1 cellular context compared by ENCODE assay signal in the genomic region with DNA sequence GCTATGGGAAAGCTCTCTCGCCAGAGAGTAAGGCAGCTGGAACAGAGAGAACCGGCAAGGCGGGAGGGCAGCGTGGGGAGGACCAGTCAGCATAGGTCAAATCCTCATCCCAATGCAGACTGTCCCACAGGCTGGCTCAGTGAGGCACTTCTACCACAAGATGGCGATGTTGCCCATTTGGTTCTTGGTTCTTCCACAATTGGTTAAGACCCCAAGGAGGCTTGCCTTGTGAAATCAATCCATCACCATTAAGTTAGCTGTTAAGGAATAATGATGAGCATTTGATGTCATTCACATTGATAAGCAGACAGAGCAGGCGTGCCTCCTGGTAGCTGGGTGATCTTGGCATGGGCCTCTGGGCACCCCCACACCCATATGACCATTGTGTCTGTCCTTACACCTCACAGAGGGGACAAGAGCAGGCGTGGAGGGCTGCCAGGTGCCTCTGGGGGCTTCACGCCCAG.
A peak's percentile ranks its signal among the peaks of the same experiment; 100 is the strongest.
TF ChIP-seq lines count a peak whose summit lies in the region.

No MANE protein-coding gene starts in this region.

TF ChIP-seq in HepG2, 621 proteins besides CTCF, POLR2A, EP300 and RAD21 (continued from another document and continues in another):
- TF ChIP-seq ZNF224 (CRISPR knock-in tag; IDR thresholded peaks at IDR 0.05), result no peak
- no peak for TF ChIP-seq ZNF670 (CRISPR knock-in tag; IDR thresholded peaks at IDR 0.05; ENCODE audit: borderline replicate concordance)
- peak; percentile 25; the same call in 1 of the 2 replicates for TF ChIP-seq KDM4B (CRISPR knock-in tag; IDR thresholded peaks at IDR 0.05)
- TF ChIP-seq SIX4 (CRISPR knock-in tag; IDR thresholded peaks at IDR 0.05), result 0 out of 2 replicates have a peak, but pooled peaks have one; percentile 15
- peak; percentile 60; the same call in 1 of the 2 replicates for TF ChIP-seq ZNF230 (CRISPR knock-in tag; IDR thresholded peaks at IDR 0.05)
- TF ChIP-seq MIXL1 (CRISPR knock-in tag; IDR thresholded peaks at IDR 0.05), result peak; percentile 43; the same call in 1 of the 2 replicates
- peak; percentile 41; the same call in 1 of the 2 replicates for TF ChIP-seq REPIN1 (CRISPR knock-in tag; IDR thresholded peaks at IDR 0.05; ENCODE audit: borderline replicate concordance, low read depth)
- TF ChIP-seq, protein P1, sequence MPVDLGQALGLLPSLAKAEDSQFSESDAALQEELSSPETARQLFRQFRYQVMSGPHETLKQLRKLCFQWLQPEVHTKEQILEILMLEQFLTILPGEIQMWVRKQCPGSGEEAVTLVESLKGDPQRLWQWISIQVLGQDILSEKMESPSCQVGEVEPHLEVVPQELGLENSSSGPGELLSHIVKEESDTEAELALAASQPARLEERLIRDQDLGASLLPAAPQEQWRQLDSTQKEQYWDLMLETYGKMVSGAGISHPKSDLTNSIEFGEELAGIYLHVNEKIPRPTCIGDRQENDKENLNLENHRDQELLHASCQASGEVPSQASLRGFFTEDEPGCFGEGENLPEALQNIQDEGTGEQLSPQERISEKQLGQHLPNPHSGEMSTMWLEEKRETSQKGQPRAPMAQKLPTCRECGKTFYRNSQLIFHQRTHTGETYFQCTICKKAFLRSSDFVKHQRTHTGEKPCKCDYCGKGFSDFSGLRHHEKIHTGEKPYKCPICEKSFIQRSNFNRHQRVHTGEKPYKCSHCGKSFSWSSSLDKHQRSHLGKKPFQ (CRISPR knock-in tag; IDR thresholded peaks at IDR 0.05; ENCODE audit: insufficient replicate concordance), result no peak
- TF ChIP-seq, protein P2, sequence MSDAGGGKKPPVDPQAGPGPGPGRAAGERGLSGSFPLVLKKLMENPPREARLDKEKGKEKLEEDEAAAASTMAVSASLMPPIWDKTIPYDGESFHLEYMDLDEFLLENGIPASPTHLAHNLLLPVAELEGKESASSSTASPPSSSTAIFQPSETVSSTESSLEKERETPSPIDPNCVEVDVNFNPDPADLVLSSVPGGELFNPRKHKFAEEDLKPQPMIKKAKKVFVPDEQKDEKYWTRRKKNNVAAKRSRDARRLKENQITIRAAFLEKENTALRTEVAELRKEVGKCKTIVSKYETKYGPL (CRISPR knock-in tag; IDR thresholded peaks at IDR 0.05), result no peak
- no peak for TF ChIP-seq CHD2 (IDR thresholded peaks at IDR 0.05; ENCODE audit: low read depth, low read length)
- no peak for TF ChIP-seq ARNT (IDR thresholded peaks at IDR 0.05)
- no peak for TF ChIP-seq ZNF629 (CRISPR knock-in tag; conservative IDR thresholded peaks at IDR 0.05)
- TF ChIP-seq ELF3 (CRISPR knock-in tag; IDR thresholded peaks at IDR 0.05), result peak; percentile 75
- TF ChIP-seq ARNT2 (CRISPR knock-in tag; IDR thresholded peaks at IDR 0.05; ENCODE audit: low read depth), result no peak
- TF ChIP-seq NFATC3 (CRISPR knock-in tag; IDR thresholded peaks at IDR 0.05), result no peak
- TF ChIP-seq, protein P3, sequence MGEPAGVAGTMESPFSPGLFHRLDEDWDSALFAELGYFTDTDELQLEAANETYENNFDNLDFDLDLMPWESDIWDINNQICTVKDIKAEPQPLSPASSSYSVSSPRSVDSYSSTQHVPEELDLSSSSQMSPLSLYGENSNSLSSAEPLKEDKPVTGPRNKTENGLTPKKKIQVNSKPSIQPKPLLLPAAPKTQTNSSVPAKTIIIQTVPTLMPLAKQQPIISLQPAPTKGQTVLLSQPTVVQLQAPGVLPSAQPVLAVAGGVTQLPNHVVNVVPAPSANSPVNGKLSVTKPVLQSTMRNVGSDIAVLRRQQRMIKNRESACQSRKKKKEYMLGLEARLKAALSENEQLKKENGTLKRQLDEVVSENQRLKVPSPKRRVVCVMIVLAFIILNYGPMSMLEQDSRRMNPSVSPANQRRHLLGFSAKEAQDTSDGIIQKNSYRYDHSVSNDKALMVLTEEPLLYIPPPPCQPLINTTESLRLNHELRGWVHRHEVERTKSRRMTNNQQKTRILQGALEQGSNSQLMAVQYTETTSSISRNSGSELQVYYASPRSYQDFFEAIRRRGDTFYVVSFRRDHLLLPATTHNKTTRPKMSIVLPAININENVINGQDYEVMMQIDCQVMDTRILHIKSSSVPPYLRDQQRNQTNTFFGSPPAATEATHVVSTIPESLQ (CRISPR knock-in tag; conservative IDR thresholded peaks at IDR 0.05), result 0 out of 2 replicates have a peak, but pooled peaks have one; percentile 41
- no peak for TF ChIP-seq ZNF660 (CRISPR knock-in tag; IDR thresholded peaks at IDR 0.05; ENCODE audit: borderline replicate concordance, low read depth)
- no peak; the same call in 1 of the 2 replicates for TF ChIP-seq ZFP41 (CRISPR knock-in tag; IDR thresholded peaks at IDR 0.05; ENCODE audit: borderline replicate concordance)
- no peak for TF ChIP-seq NFIC (IDR thresholded peaks at IDR 0.05; ENCODE audit: low read length)
- TF ChIP-seq, protein P4, sequence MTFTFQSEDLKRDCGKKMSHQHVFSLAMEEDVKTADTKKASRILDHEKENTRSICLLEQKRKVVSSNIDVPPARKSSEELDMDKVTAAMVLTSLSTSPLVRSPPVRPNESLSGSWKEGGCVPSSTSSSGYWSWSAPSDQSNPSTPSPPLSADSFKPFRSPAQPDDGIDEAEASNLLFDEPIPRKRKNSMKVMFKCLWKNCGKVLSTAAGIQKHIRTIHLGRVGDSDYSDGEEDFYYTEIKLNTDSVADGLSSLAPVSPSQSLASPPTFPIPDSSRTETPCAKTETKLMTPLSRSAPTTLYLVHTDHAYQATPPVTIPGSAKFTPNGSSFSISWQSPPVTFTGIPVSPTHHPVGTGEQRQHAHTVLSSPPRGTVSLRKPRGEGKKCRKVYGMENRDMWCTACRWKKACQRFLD (CRISPR knock-in tag; IDR thresholded peaks at IDR 0.05; ENCODE audit: borderline replicate concordance), result no peak
- peak; percentile 97 for TF ChIP-seq STAG1 (CRISPR knock-in tag; IDR thresholded peaks at IDR 0.05)
- TF ChIP-seq, protein P5, sequence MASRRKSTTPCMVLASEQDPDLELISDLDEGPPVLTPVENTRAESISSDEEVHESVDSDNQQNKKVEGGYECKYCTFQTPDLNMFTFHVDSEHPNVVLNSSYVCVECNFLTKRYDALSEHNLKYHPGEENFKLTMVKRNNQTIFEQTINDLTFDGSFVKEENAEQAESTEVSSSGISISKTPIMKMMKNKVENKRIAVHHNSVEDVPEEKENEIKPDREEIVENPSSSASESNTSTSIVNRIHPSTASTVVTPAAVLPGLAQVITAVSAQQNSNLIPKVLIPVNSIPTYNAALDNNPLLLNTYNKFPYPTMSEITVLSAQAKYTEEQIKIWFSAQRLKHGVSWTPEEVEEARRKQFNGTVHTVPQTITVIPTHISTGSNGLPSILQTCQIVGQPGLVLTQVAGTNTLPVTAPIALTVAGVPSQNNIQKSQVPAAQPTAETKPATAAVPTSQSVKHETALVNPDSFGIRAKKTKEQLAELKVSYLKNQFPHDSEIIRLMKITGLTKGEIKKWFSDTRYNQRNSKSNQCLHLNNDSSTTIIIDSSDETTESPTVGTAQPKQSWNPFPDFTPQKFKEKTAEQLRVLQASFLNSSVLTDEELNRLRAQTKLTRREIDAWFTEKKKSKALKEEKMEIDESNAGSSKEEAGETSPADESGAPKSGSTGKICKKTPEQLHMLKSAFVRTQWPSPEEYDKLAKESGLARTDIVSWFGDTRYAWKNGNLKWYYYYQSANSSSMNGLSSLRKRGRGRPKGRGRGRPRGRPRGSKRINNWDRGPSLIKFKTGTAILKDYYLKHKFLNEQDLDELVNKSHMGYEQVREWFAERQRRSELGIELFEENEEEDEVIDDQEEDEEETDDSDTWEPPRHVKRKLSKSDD (CRISPR knock-in tag; IDR thresholded peaks at IDR 0.05; ENCODE audit: low read depth), result no peak
- no peak; the same call in 1 of the 2 replicates for TF ChIP-seq ZSCAN31 (CRISPR knock-in tag; IDR thresholded peaks at IDR 0.05; ENCODE audit: low read depth)
- TF ChIP-seq, protein P6, sequence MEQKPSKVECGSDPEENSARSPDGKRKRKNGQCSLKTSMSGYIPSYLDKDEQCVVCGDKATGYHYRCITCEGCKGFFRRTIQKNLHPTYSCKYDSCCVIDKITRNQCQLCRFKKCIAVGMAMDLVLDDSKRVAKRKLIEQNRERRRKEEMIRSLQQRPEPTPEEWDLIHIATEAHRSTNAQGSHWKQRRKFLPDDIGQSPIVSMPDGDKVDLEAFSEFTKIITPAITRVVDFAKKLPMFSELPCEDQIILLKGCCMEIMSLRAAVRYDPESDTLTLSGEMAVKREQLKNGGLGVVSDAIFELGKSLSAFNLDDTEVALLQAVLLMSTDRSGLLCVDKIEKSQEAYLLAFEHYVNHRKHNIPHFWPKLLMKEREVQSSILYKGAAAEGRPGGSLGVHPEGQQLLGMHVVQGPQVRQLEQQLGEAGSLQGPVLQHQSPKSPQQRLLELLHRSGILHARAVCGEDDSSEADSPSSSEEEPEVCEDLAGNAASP (CRISPR knock-in tag; IDR thresholded peaks at IDR 0.05; ENCODE audit: borderline replicate concordance), result 0 out of 2 replicates have a peak, but pooled peaks have one; percentile 43
- TF ChIP-seq ZNF383 (CRISPR knock-in tag; IDR thresholded peaks at IDR 0.05; ENCODE audit: borderline replicate concordance), result no peak
- no peak for TF ChIP-seq TCF12 (IDR thresholded peaks at IDR 0.05)
- no peak for TF ChIP-seq TCF12 (CRISPR knock-in tag; IDR thresholded peaks at IDR 0.05)
- peak; percentile 96 for TF ChIP-seq SMC3 (IDR thresholded peaks at IDR 0.05; ENCODE audit: low read length)
- no peak for TF ChIP-seq ZFP37 (CRISPR knock-in tag; IDR thresholded peaks at IDR 0.05; ENCODE audit: borderline replicate concordance)
- no peak for TF ChIP-seq SUZ12 (IDR thresholded peaks at IDR 0.05; ENCODE audit: low read depth, low read length)
- TF ChIP-seq, protein P7, sequence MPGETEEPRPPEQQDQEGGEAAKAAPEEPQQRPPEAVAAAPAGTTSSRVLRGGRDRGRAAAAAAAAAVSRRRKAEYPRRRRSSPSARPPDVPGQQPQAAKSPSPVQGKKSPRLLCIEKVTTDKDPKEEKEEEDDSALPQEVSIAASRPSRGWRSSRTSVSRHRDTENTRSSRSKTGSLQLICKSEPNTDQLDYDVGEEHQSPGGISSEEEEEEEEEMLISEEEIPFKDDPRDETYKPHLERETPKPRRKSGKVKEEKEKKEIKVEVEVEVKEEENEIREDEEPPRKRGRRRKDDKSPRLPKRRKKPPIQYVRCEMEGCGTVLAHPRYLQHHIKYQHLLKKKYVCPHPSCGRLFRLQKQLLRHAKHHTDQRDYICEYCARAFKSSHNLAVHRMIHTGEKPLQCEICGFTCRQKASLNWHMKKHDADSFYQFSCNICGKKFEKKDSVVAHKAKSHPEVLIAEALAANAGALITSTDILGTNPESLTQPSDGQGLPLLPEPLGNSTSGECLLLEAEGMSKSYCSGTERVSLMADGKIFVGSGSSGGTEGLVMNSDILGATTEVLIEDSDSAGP (CRISPR knock-in tag; IDR thresholded peaks at IDR 0.05; ENCODE audit: borderline replicate concordance), result no peak
- TF ChIP-seq CBX2 (IDR thresholded peaks at IDR 0.05; ENCODE audit: low read depth, low read length), result no peak
- TF ChIP-seq CBX2 (CRISPR knock-in tag; IDR thresholded peaks at IDR 0.05; ENCODE audit: low read depth), result no peak
- TF ChIP-seq ZNF180 (CRISPR knock-in tag; IDR thresholded peaks at IDR 0.05; ENCODE audit: borderline replicate concordance, low read depth), result no peak
- peak; percentile 44; the same call in 1 of the 2 replicates for TF ChIP-seq SALL1 (CRISPR knock-in tag; IDR thresholded peaks at IDR 0.05)
- TF ChIP-seq MIER3 (CRISPR knock-in tag; IDR thresholded peaks at IDR 0.05; ENCODE audit: borderline replicate concordance), result peak; percentile 56; the same call in 1 of the 2 replicates
- TF ChIP-seq FOXK2 (IDR thresholded peaks at IDR 0.05), result no peak
- TF ChIP-seq ZNF605 (CRISPR knock-in tag; IDR thresholded peaks at IDR 0.05), result no peak
- TF ChIP-seq, protein P8, sequence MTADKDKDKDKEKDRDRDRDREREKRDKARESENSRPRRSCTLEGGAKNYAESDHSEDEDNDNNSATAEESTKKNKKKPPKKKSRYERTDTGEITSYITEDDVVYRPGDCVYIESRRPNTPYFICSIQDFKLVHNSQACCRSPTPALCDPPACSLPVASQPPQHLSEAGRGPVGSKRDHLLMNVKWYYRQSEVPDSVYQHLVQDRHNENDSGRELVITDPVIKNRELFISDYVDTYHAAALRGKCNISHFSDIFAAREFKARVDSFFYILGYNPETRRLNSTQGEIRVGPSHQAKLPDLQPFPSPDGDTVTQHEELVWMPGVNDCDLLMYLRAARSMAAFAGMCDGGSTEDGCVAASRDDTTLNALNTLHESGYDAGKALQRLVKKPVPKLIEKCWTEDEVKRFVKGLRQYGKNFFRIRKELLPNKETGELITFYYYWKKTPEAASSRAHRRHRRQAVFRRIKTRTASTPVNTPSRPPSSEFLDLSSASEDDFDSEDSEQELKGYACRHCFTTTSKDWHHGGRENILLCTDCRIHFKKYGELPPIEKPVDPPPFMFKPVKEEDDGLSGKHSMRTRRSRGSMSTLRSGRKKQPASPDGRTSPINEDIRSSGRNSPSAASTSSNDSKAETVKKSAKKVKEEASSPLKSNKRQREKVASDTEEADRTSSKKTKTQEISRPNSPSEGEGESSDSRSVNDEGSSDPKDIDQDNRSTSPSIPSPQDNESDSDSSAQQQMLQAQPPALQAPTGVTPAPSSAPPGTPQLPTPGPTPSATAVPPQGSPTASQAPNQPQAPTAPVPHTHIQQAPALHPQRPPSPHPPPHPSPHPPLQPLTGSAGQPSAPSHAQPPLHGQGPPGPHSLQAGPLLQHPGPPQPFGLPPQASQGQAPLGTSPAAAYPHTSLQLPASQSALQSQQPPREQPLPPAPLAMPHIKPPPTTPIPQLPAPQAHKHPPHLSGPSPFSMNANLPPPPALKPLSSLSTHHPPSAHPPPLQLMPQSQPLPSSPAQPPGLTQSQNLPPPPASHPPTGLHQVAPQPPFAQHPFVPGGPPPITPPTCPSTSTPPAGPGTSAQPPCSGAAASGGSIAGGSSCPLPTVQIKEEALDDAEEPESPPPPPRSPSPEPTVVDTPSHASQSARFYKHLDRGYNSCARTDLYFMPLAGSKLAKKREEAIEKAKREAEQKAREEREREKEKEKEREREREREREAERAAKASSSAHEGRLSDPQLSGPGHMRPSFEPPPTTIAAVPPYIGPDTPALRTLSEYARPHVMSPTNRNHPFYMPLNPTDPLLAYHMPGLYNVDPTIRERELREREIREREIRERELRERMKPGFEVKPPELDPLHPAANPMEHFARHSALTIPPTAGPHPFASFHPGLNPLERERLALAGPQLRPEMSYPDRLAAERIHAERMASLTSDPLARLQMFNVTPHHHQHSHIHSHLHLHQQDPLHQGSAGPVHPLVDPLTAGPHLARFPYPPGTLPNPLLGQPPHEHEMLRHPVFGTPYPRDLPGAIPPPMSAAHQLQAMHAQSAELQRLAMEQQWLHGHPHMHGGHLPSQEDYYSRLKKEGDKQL (CRISPR knock-in tag; IDR thresholded peaks at IDR 0.05; ENCODE audit: low read depth), result no peak
- 0 out of 2 replicates have a peak, but pooled peaks have one; percentile 13 for TF ChIP-seq SRY (CRISPR knock-in tag; IDR thresholded peaks at IDR 0.05)
- TF ChIP-seq, protein P9, sequence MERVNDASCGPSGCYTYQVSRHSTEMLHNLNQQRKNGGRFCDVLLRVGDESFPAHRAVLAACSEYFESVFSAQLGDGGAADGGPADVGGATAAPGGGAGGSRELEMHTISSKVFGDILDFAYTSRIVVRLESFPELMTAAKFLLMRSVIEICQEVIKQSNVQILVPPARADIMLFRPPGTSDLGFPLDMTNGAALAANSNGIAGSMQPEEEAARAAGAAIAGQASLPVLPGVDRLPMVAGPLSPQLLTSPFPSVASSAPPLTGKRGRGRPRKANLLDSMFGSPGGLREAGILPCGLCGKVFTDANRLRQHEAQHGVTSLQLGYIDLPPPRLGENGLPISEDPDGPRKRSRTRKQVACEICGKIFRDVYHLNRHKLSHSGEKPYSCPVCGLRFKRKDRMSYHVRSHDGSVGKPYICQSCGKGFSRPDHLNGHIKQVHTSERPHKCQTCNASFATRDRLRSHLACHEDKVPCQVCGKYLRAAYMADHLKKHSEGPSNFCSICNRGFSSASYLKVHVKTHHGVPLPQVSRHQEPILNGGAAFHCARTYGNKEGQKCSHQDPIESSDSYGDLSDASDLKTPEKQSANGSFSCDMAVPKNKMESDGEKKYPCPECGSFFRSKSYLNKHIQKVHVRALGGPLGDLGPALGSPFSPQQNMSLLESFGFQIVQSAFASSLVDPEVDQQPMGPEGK (CRISPR knock-in tag; IDR thresholded peaks at IDR 0.05), result peak; percentile 63
